8 cellular contexts compared by ENCODE assay signal in the genomic region with DNA sequence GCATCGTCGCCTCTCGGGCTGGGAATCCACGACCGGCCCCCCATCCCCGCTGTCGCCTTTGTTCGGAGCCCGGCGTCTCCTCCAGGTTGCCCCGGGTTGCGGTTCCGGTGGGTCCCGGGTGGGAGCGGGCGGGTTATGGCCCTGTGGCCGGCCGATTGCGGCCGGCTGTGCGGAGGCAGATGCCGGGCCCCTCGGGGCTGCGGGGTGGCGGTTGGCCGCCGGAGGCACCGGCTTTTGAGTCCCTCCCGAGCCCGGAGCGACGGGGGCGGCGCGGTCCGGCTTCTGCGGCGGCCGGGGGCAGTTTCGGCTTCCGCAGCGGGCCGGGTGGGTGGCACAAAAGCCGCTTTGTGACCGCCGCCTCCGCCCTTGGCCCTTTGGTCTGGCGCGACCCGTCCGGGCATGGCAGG. TPM values are rescaled to one million over a fixed set of nuclear protein-coding genes. Genes with fewer than 3 reads are reported as not detected.
DNase-seq lines count a peak whose midpoint lies in the region; ATAC-seq and TF ChIP-seq lines count a peak whose summit lies in the region.

No MANE protein-coding gene starts in this region.

- H3K27ac ChIP-seq in ascending aorta (peak overlapping the region; percentile 98), stomach smooth muscle (ENCODE audit: low read length) (peak overlapping the region; percentile 94)

- H3K27me3 ChIP-seq in ascending aorta, result no peaks in the 10 kb centered on the region
- H3K27me3 ChIP-seq in stomach smooth muscle (ENCODE audit: control insufficient read depth in 1 of 2, insufficient read depth in 2 of 2, low read length in 2 of 2), result no peaks in the 10 kb centered on the region

- TF ChIP-seq CTCF in ascending aorta (IDR thresholded peaks at IDR 0.05), result no peak

- H3K36me3 ChIP-seq in ascending aorta (peaks cover 4 to 11% of the 10 kb centered on the region in 2 donors), stomach smooth muscle (ENCODE audit: control insufficient read depth in 2 of 2, insufficient read depth in 2 of 2, low read length in 2 of 2) (peaks cover 9 to 12% of the 10 kb centered on the region in 2 donors)

- H3K4me1 ChIP-seq in ascending aorta (peaks cover 0 to 10% of the 10 kb centered on the region in 2 donors), stomach smooth muscle (ENCODE audit: control insufficient read depth, insufficient read depth, low read length) (no peaks in the 10 kb centered on the region)

- peak overlapping the region; percentile 89 to 91 for H3K4me3 ChIP-seq in ascending aorta
- H3K4me3 ChIP-seq in stomach smooth muscle (ENCODE audit: low read length in 2 of 2), result peak overlapping the region; percentile 81 to 96

- DNase-seq in NCI-H2227 (lab: John Stamatoyannopoulos, UW; ENCODE audit: unreplicated experiment), result peak; percentile 36
- no peak for DNase-seq in NCI-H2227 treated with DMSO at 0.1 percent for 48 hours (lab: John Stamatoyannopoulos, UW)
- no peak for DNase-seq in ascending aorta (ENCODE audit: low spot score in 2 of 2)
- peak; percentile 11 for DNase-seq in iPS-NIHi11 (ENCODE audit: low spot score)
- no peak for DNase-seq in SHP77 (lab: John Stamatoyannopoulos, UW)
- no peak for DNase-seq in stimulated activated CD4-positive, alpha-beta T cell treated with anti-CD3 and anti-CD28 coated beads, Interleukin-2, amount 100 ng/mL, for 24 hours

- intact Hi-C loops in ascending aorta (cut with DNase I), result loop anchor here (1.0 kb wide), 1 partner anchor 64 kb away; no protein-coding TSS in a partner anchor

- peak; percentile 4 for ATAC-seq in HG03135 (IDR thresholded peaks at IDR 0.05; ENCODE audit: unreplicated experiment)

- H3K9ac ChIP-seq in stomach smooth muscle (ENCODE audit: low read length in 2 of 2), result peak overlapping the region; percentile 91 to 93

- no peaks in the 10 kb centered on the region for H3K9me3 ChIP-seq in ascending aorta
- H3K9me3 ChIP-seq in stomach smooth muscle (ENCODE audit: control insufficient read depth in 2 of 2, low read length in 2 of 2), result no peaks in the 10 kb centered on the region

RNA-seq across cellular contexts. Expression of gene PTP4A1, which starts 0.5 kb away (rescaled TPM):
- total RNA-seq in ascending aorta, result 33.3 TPM

Comparison
In these comparisons a context has a peak if more than half of its experiments do, and no peak if none do; other contexts are left out.
1. DNase-seq: peak in NCI-H2227 (single experiment) and iPS-NIHi11 (single experiment); none in NCI-H2227 treated with DMSO at 0.1 percent for 48 hours (single experiment), ascending aorta (0 of 2), SHP77 (0 of 2) and stimulated activated CD4-positive, alpha-beta T cell treated with anti-CD3 and anti-CD28 coated beads, Interleukin-2, amount 100 ng/mL, for 24 hours (0 of 2).